ENCODE assay signal across 33 cellular contexts in genomic region chr17:76542984-76543383, GRCh38. TPM values are rescaled to one million over a fixed set of nuclear protein-coding genes. Genes with fewer than 3 reads are reported as not detected.
DNase-seq lines count a peak whose midpoint lies in the region; ATAC-seq and TF ChIP-seq lines count a peak whose summit lies in the region.
"Had no signal": no experiment of that assay in that cellular context is flagged by ENCODE, and none has a peak within 500 bp of the region (broad histone marks: within the 10 kb centered on the region; RNA-seq: fewer than 3 reads in every experiment).

No MANE protein-coding gene starts in this region.

- TF ChIP-seq EP300 in neural cell (conservative IDR thresholded peaks at IDR 0.05; ENCODE audit: poor library complexity, severe bottlenecking): no peak

- DNase-seq in BE2C (peak; percentile 72), GM23338 (ENCODE audit: low spot score) (peak; percentile 9), NCI-H2081 treated with DMSO at 0.1 percent for 48 hours (lab: John Stamatoyannopoulos, UW) (no peak), COR-L47 (lab: John Stamatoyannopoulos, UW) (no peak), posterior vena cava (ENCODE audit: low spot score) (no peak)
- DNase-seq in activated CD4-positive, alpha-beta T cell treated with anti-CD3 and anti-CD28 coated beads for 48 hours: no peak
- DNase-seq: ACHN; activated CD8-positive, alpha-beta memory T cell treated with anti-CD3 and anti-CD28 coated beads, Interleukin-2, amount 50 U/mL, for 48 hours; activated CD8-positive, alpha-beta T cell treated with anti-CD3 and anti-CD28 coated beads for 36 hours; activated naive CD4-positive, alpha-beta T cell treated with anti-CD3 and anti-CD28 coated beads for 36 hours; body of pancreas; DMS153; effector CD4-positive, alpha-beta T cell; gastrocnemius medialis; HCEC 1CT; MV-4-11; naive B cell; NCI-H1436 treated with DMSO at 0.1 percent for 48 hours; NCI-H2107; NCI-H345; PC-9; SHP77 treated with DMSO at 0.1 percent for 48 hours; stimulated activated CD4-positive, alpha-beta T cell treated with anti-CD3 and anti-CD28 coated beads, Interleukin-1b, Interleukin-23, amount 100 ng/mL, for 48 hours had no signal

- no peak overlapping the region for H3K27ac Mint-ChIP-seq in GM23338
- H3K27ac Mint-ChIP-seq: activated CD8-positive, alpha-beta T cell treated with anti-CD3 and anti-CD28 coated beads for 36 hours; activated naive CD4-positive, alpha-beta T cell treated with anti-CD3 and anti-CD28 coated beads for 36 hours; activated T-helper 1 cell treated with anti-CD3 and anti-CD28 coated beads, Interleukin-12 subunit alpha, Interleukin-12 subunit beta, Interleukin-2, Interleukin-4 antibody, amounts not matched to agents 30 ng/mL and 10 ng/mL and 1 ng/mL, durations not matched to agents 14 hours and 24 hours and 36 hours; B cell; T-helper 2 cell treated with Interferon-gamma antibody and Interleukin-4, amounts not matched to agents 5 μg/mL and 100 μg/mL, for 36 hours had no signal

- H2AFZ ChIP-seq in GM23338 (no peak overlapping the region), neural cell (ENCODE audit: low read depth, low read length) (no peak overlapping the region)
- H2AFZ ChIP-seq: PC-9 had no signal

- TF ChIP-seq CTCF in BE2C (IDR thresholded peaks at IDR 0.05; ENCODE audit: low read depth, low read length) (no peak), GM23338 (conservative IDR thresholded peaks at IDR 0.05; ENCODE audit: low read depth in 2 of 2) (no peak), neural cell (IDR thresholded peaks at IDR 0.05; ENCODE audit: poor library complexity, severe bottlenecking) (no peak)

- H3K79me2 ChIP-seq in GM23338 (replicated peaks; ENCODE audit: insufficient read depth): no peaks in the 10 kb centered on the region
- H3K79me2 ChIP-seq in neural cell (replicated peaks; ENCODE audit: insufficient read depth, low read length): no peaks in the 10 kb centered on the region

- H3K4me2 ChIP-seq in GM23338 (no peak overlapping the region), neural cell (ENCODE audit: low read length) (peak overlapping the region; percentile 52)
- H3K4me2 ChIP-seq: PC-9 had no signal

- H3K9me3 ChIP-seq in BE2C (no peaks in the 10 kb centered on the region), neural cell (ENCODE audit: low read length) (no peaks in the 10 kb centered on the region)
- H3K9me3 ChIP-seq: adrenal gland, body of pancreas, gastrocnemius medialis, ovary, tibial nerve had no signal

- intact Hi-C loops in posterior vena cava (cut with DNase I): no loop called here

- H3K4me1 ChIP-seq in BE2C (peaks cover 49% of the 10 kb centered on the region), GM23338 (ENCODE audit: insufficient read depth) (peaks cover 22% of the 10 kb centered on the region)

- TF ChIP-seq RAD21 in neural cell (conservative IDR thresholded peaks at IDR 0.05): no peak

- H3F3A ChIP-seq in GM23338 (replicated peaks; ENCODE audit: low read depth): peaks cover 5% of the 10 kb centered on the region; the same call in 1 of the 2 replicates
- H3F3A ChIP-seq in neural cell (ENCODE audit: insufficient read depth, low read length, poor library complexity, severe bottlenecking): no peaks in the 10 kb centered on the region

- H3K36me3 Mint-ChIP-seq in GM23338 (ENCODE audit: low read depth): no peaks in the 10 kb centered on the region
- H3K36me3 Mint-ChIP-seq: mesothelial cell of epicardium had no signal

- H3K36me3 ChIP-seq in BE2C (peaks cover 9% of the 10 kb centered on the region), GM23338 (ENCODE audit: insufficient read depth) (no peaks in the 10 kb centered on the region), neural cell (ENCODE audit: insufficient read depth, low read length) (no peaks in the 10 kb centered on the region)
- H3K36me3 ChIP-seq: adrenal gland, gastrocnemius medialis, ovary, tibial nerve had no signal

- H3K4me1 Mint-ChIP-seq in GM23338: peaks cover 44% of the 10 kb centered on the region

- H3K4me3 Mint-ChIP-seq in GM23338: no peak overlapping the region
- H3K4me3 Mint-ChIP-seq: activated CD8-positive, alpha-beta T cell treated with anti-CD3 and anti-CD28 coated beads for 36 hours; activated naive CD4-positive, alpha-beta T cell treated with anti-CD3 and anti-CD28 coated beads for 36 hours; activated T-helper 1 cell treated with anti-CD3 and anti-CD28 coated beads, Interleukin-12 subunit alpha, Interleukin-12 subunit beta, Interleukin-2, Interleukin-4 antibody, amounts not matched to agents 30 ng/mL and 10 ng/mL and 1 ng/mL, durations not matched to agents 14 hours and 24 hours and 36 hours; B cell; mesothelial cell of epicardium; naive B cell; T-helper 2 cell treated with Interferon-gamma antibody and Interleukin-4, amounts not matched to agents 5 μg/mL and 100 μg/mL, for 36 hours had no signal

- H3K27ac ChIP-seq in GM23338 (ENCODE audit: low read depth) (no peak overlapping the region), cingulate gyrus (ENCODE audit: low read depth, low read length) (peak overlapping the region; percentile 95), neural cell (ENCODE audit: low read length) (peak overlapping the region; percentile 96)
- H3K27ac ChIP-seq: body of pancreas, ovary, PC-9 had no signal

- H3K27me3 ChIP-seq in BE2C: no peaks in the 10 kb centered on the region
- H3K27me3 ChIP-seq in GM23338 (ENCODE audit: insufficient read depth): peaks cover 21% of the 10 kb centered on the region
- H3K27me3 ChIP-seq in neural cell (ENCODE audit: insufficient read depth, low read depth, low read length): peaks cover 17% of the 10 kb centered on the region
- H3K27me3 ChIP-seq: ovary, tibial nerve had no signal

- no peaks in the 10 kb centered on the region for H4K20me1 ChIP-seq in GM23338 (replicated peaks; ENCODE audit: insufficient read depth)
- no peaks in the 10 kb centered on the region for H4K20me1 ChIP-seq in neural cell (ENCODE audit: insufficient read depth)

- no peaks in the 10 kb centered on the region for H3K9me2 ChIP-seq in GM23338 (ENCODE audit: insufficient read depth)
- no peaks in the 10 kb centered on the region for H3K9me2 ChIP-seq in neural cell (ENCODE audit: insufficient read depth, low read length)

- no peak for ATAC-seq in GM23338
- ATAC-seq: activated CD8-positive, alpha-beta T cell treated with anti-CD3 and anti-CD28 coated beads for 36 hours; body of pancreas; gastrocnemius medialis had no signal

- H3K9me3 Mint-ChIP-seq in GM23338: no peaks in the 10 kb centered on the region; the same call in 2 of the 3 replicates
- H3K9me3 Mint-ChIP-seq: activated CD8-positive, alpha-beta T cell treated with anti-CD3 and anti-CD28 coated beads for 36 hours; activated naive CD4-positive, alpha-beta T cell treated with anti-CD3 and anti-CD28 coated beads for 36 hours; activated T-helper 1 cell treated with anti-CD3 and anti-CD28 coated beads, Interleukin-12 subunit alpha, Interleukin-12 subunit beta, Interleukin-2, Interleukin-4 antibody, amounts not matched to agents 30 ng/mL and 10 ng/mL and 1 ng/mL, durations not matched to agents 14 hours and 24 hours and 36 hours; mesothelial cell of epicardium; naive B cell; T-helper 2 cell treated with Interferon-gamma antibody and Interleukin-4, amounts not matched to agents 5 μg/mL and 100 μg/mL, for 36 hours had no signal

- peak overlapping the region; percentile 78 for H3K4me3 ChIP-seq in BE2C (ENCODE audit: low read depth, low read length)
- H3K4me3 ChIP-seq in GM23338: no peak overlapping the region
- peak overlapping the region; percentile 52 for H3K4me3 ChIP-seq in neural cell (ENCODE audit: low read length)
- H3K4me3 ChIP-seq: adrenal gland, body of pancreas, gastrocnemius medialis, ovary, PC-9, smooth muscle cell, tibial nerve had no signal

- peak overlapping the region; percentile 75 for H3K9ac ChIP-seq in neural cell (ENCODE audit: low read length)

- H3K27me3 Mint-ChIP-seq in GM23338 (ENCODE audit: insufficient read depth, low read depth, poor library complexity): peaks cover 41% of the 10 kb centered on the region

TF ChIP-seq in neural cell, 6 proteins besides CTCF, POLR2A, EP300 and RAD21 (continues in another document):
- no peak for TF ChIP-seq SMC3 (conservative IDR thresholded peaks at IDR 0.05; ENCODE audit: poor library complexity)
- TF ChIP-seq TAF1 (IDR thresholded peaks at IDR 0.05; ENCODE audit: low read depth): no peak
- no peak for TF ChIP-seq POLR2AphosphoS5 (IDR thresholded peaks at IDR 0.05)

RNA-seq across cellular contexts. Expression of gene PRCD, which starts 3.1 kb away (rescaled TPM):
- 44.2 TPM for polyA plus RNA-seq in BE2C (2012; ENCODE audit: insufficient read depth, insufficient read length, low read depth)
- total RNA-seq in GM23338 (2014; rRNA removed; shearing (Covaris generic)): 0.38 and 0.50 TPM in 2 replicates
- polyA plus RNA-seq in GM23338 (2016; fragmentation: Nextera tagmentation; extraction: Ambion mirVana) (1.6 and 2.5 TPM in 2 replicates), neural cell (13.2 and 22.5 TPM in 2 replicates)
- 3.4 and 4.5 TPM in 2 replicates for polyA minus RNA-seq in neural cell
- 1 to 10 TPM; 1.6 to 4.7 TPM for total RNA-seq in posterior vena cava
- total RNA-seq: activated CD8-positive, alpha-beta T cell treated with anti-CD3 and anti-CD28 coated beads for 36 hours; activated naive CD4-positive, alpha-beta T cell treated with anti-CD3 and anti-CD28 coated beads for 36 hours; activated T-helper 1 cell treated with anti-CD3 and anti-CD28 coated beads, Interleukin-12 subunit alpha, Interleukin-12 subunit beta, Interleukin-2, Interleukin-4 antibody, amounts not matched to agents 30 ng/mL and 10 ng/mL and 1 ng/mL, durations not matched to agents 14 hours and 24 hours and 36 hours had no signal

RNA-seq across cellular contexts. Expression of gene CYGB, which starts 5.5 kb away (rescaled TPM):
- polyA plus RNA-seq in BE2C (2012; ENCODE audit: insufficient read depth, insufficient read length, low read depth): 160 TPM
- 1.7 and 2.1 TPM in 2 replicates for total RNA-seq in GM23338 (2014; rRNA removed; shearing (Covaris generic))
- polyA plus RNA-seq in GM23338 (2016; fragmentation: Nextera tagmentation; extraction: Ambion mirVana) (0.85 and 1.2 TPM in 2 replicates), neural cell (9.6 and 12.9 TPM in 2 replicates)
- polyA minus RNA-seq in neural cell: 8.0 and 13.4 TPM in 2 replicates
- total RNA-seq in posterior vena cava: 10 to 100 TPM; 16.3 to 24.5 TPM
- total RNA-seq: activated naive CD4-positive, alpha-beta T cell treated with anti-CD3 and anti-CD28 coated beads for 36 hours; activated T-helper 1 cell treated with anti-CD3 and anti-CD28 coated beads, Interleukin-12 subunit alpha, Interleukin-12 subunit beta, Interleukin-2, Interleukin-4 antibody, amounts not matched to agents 30 ng/mL and 10 ng/mL and 1 ng/mL, durations not matched to agents 14 hours and 24 hours and 36 hours had no signal

RNA-seq across cellular contexts. Expression of gene RHBDF2, which starts 41.8 kb away (rescaled TPM):
- polyA plus RNA-seq in BE2C (2012; ENCODE audit: insufficient read depth, insufficient read length, low read depth): 4.0 TPM
- 19.5 and 29.5 TPM in 2 replicates for total RNA-seq in GM23338 (2014; rRNA removed; shearing (Covaris generic))
- polyA plus RNA-seq in GM23338 (2016; fragmentation: Nextera tagmentation; extraction: Ambion mirVana): 9.4 and 10.5 TPM in 2 replicates
- polyA plus RNA-seq in neural cell: not detected in 2 replicates
- polyA minus RNA-seq in neural cell: not detected in 2 replicates
- 10 to 100 TPM; 26.7 to 31.4 TPM for total RNA-seq in posterior vena cava

RNA-seq across cellular contexts. Expression of gene ST6GALNAC2, which starts 42.7 kb away (rescaled TPM):
- not detected for polyA plus RNA-seq in BE2C (2012; ENCODE audit: insufficient read depth, insufficient read length, low read depth)
- 0.31 TPM in 1 of 2 replicates, not detected in the other for total RNA-seq in GM23338 (2014; rRNA removed; shearing (Covaris generic))
- polyA plus RNA-seq in GM23338 (2016; fragmentation: Nextera tagmentation; extraction: Ambion mirVana) (not detected in 2 replicates), neural cell (not detected in 2 replicates)
- polyA minus RNA-seq in neural cell: not detected in 2 replicates
- total RNA-seq in posterior vena cava: 1 to 10 TPM; 3.0 to 3.1 TPM
- total RNA-seq: activated CD8-positive, alpha-beta T cell treated with anti-CD3 and anti-CD28 coated beads for 36 hours; activated naive CD4-positive, alpha-beta T cell treated with anti-CD3 and anti-CD28 coated beads for 36 hours; activated T-helper 1 cell treated with anti-CD3 and anti-CD28 coated beads, Interleukin-12 subunit alpha, Interleukin-12 subunit beta, Interleukin-2, Interleukin-4 antibody, amounts not matched to agents 30 ng/mL and 10 ng/mL and 1 ng/mL, durations not matched to agents 14 hours and 24 hours and 36 hours had no signal

Comparison
In these comparisons a context has a peak if more than half of its experiments do, and no peak if none do; other contexts are left out.
1. DNase-seq: peak in BE2C (single experiment) and GM23338 (single experiment); none in activated CD4-positive, alpha-beta T cell treated with anti-CD3 and anti-CD28 coated beads for 48 hours (single experiment), NCI-H2081 treated with DMSO at 0.1 percent for 48 hours (single experiment), COR-L47 (single experiment) and posterior vena cava (single experiment).